Comparison of ENCODE assay signal across 1 cellular context in the genomic region with DNA sequence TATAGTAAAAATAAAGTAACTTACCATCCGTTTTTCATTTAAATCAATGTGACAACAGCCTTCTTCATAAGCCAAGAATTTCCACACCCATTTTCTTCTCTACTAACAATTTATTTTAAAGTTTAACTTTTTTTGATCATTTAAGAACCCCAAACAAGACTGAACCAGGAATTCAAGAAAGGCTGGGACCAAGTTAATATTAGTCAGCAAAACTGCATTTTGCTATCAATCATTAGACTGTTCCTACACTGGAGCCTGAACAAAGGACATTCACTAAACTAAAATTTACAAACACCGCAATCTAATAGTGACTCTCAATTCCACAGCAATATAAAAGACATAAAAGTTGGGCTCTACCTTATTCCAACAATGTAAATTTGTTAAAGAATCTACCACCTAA.
TF ChIP-seq lines count a peak whose summit lies in the region.

No MANE protein-coding gene starts in this region.

TF ChIP-seq in K562, 482 proteins besides CTCF, POLR2A, EP300 and RAD21:
- TF ChIP-seq, protein P1, sequence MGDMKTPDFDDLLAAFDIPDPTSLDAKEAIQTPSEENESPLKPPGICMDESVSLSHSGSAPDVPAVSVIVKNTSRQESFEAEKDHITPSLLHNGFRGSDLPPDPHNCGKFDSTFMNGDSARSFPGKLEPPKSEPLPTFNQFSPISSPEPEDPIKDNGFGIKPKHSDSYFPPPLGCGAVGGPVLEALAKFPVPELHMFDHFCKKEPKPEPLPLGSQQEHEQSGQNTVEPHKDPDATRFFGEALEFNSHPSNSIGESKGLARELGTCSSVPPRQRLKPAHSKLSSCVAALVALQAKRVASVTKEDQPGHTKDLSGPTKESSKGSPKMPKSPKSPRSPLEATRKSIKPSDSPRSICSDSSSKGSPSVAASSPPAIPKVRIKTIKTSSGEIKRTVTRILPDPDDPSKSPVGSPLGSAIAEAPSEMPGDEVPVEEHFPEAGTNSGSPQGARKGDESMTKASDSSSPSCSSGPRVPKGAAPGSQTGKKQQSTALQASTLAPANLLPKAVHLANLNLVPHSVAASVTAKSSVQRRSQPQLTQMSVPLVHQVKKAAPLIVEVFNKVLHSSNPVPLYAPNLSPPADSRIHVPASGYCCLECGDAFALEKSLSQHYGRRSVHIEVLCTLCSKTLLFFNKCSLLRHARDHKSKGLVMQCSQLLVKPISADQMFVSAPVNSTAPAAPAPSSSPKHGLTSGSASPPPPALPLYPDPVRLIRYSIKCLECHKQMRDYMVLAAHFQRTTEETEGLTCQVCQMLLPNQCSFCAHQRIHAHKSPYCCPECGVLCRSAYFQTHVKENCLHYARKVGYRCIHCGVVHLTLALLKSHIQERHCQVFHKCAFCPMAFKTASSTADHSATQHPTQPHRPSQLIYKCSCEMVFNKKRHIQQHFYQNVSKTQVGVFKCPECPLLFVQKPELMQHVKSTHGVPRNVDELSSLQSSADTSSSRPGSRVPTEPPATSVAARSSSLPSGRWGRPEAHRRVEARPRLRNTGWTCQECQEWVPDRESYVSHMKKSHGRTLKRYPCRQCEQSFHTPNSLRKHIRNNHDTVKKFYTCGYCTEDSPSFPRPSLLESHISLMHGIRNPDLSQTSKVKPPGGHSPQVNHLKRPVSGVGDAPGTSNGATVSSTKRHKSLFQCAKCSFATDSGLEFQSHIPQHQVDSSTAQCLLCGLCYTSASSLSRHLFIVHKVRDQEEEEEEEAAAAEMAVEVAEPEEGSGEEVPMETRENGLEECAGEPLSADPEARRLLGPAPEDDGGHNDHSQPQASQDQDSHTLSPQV (IDR thresholded peaks at IDR 0.05): no peak
- no peak for TF ChIP-seq SFPQ (IDR thresholded peaks at IDR 0.05; ENCODE audit: low read depth, low read length)
- TF ChIP-seq, protein P2, sequence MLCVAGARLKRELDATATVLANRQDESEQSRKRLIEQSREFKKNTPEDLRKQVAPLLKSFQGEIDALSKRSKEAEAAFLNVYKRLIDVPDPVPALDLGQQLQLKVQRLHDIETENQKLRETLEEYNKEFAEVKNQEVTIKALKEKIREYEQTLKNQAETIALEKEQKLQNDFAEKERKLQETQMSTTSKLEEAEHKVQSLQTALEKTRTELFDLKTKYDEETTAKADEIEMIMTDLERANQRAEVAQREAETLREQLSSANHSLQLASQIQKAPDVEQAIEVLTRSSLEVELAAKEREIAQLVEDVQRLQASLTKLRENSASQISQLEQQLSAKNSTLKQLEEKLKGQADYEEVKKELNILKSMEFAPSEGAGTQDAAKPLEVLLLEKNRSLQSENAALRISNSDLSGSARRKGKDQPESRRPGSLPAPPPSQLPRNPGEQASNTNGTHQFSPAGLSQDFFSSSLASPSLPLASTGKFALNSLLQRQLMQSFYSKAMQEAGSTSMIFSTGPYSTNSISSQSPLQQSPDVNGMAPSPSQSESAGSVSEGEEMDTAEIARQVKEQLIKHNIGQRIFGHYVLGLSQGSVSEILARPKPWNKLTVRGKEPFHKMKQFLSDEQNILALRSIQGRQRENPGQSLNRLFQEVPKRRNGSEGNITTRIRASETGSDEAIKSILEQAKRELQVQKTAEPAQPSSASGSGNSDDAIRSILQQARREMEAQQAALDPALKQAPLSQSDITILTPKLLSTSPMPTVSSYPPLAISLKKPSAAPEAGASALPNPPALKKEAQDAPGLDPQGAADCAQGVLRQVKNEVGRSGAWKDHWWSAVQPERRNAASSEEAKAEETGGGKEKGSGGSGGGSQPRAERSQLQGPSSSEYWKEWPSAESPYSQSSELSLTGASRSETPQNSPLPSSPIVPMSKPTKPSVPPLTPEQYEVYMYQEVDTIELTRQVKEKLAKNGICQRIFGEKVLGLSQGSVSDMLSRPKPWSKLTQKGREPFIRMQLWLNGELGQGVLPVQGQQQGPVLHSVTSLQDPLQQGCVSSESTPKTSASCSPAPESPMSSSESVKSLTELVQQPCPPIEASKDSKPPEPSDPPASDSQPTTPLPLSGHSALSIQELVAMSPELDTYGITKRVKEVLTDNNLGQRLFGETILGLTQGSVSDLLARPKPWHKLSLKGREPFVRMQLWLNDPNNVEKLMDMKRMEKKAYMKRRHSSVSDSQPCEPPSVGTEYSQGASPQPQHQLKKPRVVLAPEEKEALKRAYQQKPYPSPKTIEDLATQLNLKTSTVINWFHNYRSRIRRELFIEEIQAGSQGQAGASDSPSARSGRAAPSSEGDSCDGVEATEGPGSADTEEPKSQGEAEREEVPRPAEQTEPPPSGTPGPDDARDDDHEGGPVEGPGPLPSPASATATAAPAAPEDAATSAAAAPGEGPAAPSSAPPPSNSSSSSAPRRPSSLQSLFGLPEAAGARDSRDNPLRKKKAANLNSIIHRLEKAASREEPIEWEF (CRISPR knock-in tag; IDR thresholded peaks at IDR 0.05): no peak
- no peak for TF ChIP-seq NCOR1 (IDR thresholded peaks at IDR 0.05)
- TF ChIP-seq RFX7 (CRISPR knock-in tag; IDR thresholded peaks at IDR 0.05): no peak
- TF ChIP-seq ZNF316 (IDR thresholded peaks at IDR 0.05): 0 out of 2 replicates have a peak, but pooled peaks have one; percentile 4
- TF ChIP-seq, protein P3, sequence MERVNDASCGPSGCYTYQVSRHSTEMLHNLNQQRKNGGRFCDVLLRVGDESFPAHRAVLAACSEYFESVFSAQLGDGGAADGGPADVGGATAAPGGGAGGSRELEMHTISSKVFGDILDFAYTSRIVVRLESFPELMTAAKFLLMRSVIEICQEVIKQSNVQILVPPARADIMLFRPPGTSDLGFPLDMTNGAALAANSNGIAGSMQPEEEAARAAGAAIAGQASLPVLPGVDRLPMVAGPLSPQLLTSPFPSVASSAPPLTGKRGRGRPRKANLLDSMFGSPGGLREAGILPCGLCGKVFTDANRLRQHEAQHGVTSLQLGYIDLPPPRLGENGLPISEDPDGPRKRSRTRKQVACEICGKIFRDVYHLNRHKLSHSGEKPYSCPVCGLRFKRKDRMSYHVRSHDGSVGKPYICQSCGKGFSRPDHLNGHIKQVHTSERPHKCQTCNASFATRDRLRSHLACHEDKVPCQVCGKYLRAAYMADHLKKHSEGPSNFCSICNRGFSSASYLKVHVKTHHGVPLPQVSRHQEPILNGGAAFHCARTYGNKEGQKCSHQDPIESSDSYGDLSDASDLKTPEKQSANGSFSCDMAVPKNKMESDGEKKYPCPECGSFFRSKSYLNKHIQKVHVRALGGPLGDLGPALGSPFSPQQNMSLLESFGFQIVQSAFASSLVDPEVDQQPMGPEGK (CRISPR knock-in tag; IDR thresholded peaks at IDR 0.05; ENCODE audit: borderline replicate concordance): no peak
- TF ChIP-seq ZNF507 (tag; conservative IDR thresholded peaks at IDR 0.05): no peak
TF ChIP-seq in K562: peak in this region for 1.
